In the genomic region with DNA sequence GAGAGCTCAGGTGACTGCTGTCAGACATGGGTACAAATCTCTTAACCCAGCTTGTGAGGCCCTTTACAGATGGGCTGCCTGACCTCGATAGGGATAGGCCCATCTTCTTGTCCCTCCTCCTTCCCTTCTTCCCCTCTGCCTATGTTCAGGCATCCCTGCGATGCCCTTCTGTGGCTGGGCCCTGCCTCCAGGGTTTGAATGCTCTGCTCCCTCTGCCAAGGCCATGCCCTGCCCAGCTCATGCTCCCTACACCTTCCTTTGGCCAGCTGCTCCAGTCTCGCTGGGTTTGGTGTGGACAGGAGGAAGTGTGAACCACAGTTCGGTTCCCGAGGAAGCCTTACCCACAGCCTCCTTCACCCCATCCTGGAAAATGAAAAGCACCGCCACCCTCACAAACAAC, we compare ENCODE assay signal across 18 cellular contexts. TPM values are rescaled to one million over a fixed set of nuclear protein-coding genes. Genes with fewer than 3 reads are reported as not detected.
A peak's percentile ranks its signal among the peaks of the same experiment; 100 is the strongest.
DNase-seq lines count a peak whose midpoint lies in the region; ATAC-seq and TF ChIP-seq lines count a peak whose summit lies in the region.
"Had no signal": no experiment of that assay in that cellular context is flagged by ENCODE, and none has a peak within 500 bp of the region (broad histone marks: within the 10 kb centered on the region; RNA-seq: fewer than 3 reads in every experiment).

No MANE protein-coding gene starts in this region.

- no peak overlapping the region for H3K27ac ChIP-seq in H9 (ENCODE audit: insufficient read length, low read depth, low read length)
- peak overlapping the region; percentile 17 to 99 (median 96) for H3K27ac ChIP-seq in stomach
- H3K27ac ChIP-seq: dorsolateral prefrontal cortex, neutrophil had no signal

- peaks cover 0 to 3% (median 2%) of the 10 kb centered on the region in 3 experiments; a peak in 2 of 7 replicates for H3K36me3 Mint-ChIP-seq in H9 (ENCODE audit: insufficient read depth in 1 of 3, low read depth in 3 of 3)
- peaks cover 13% of the 10 kb centered on the region for H3K36me3 Mint-ChIP-seq in activated CD4-positive, alpha-beta memory T cell treated with anti-CD3 and anti-CD28 coated beads for 36 hours

- H3T11ph ChIP-seq in H9 (ENCODE audit: low read length), result no peak overlapping the region

- no peak overlapping the region for H3K18ac ChIP-seq in H9 (ENCODE audit: insufficient read length, low read depth, low read length)

- no peaks in the 10 kb centered on the region for H3K9me3 Mint-ChIP-seq in H9
- H3K9me3 Mint-ChIP-seq in activated CD4-positive, alpha-beta memory T cell treated with anti-CD3 and anti-CD28 coated beads for 36 hours, result no peaks in the 10 kb centered on the region

- H3K27me3 ChIP-seq in H9 (ENCODE audit: insufficient read depth, low read length) (no peaks in the 10 kb centered on the region), stomach (no peaks in the 10 kb centered on the region)
- H3K27me3 ChIP-seq: dorsolateral prefrontal cortex had no signal

- no peak overlapping the region for H2BK15ac ChIP-seq in H9 (ENCODE audit: low read depth, low read length)

- TF ChIP-seq POLR2A in stomach (IDR thresholded peaks at IDR 0.05), result no peak

- H2AFZ ChIP-seq in H9 (ENCODE audit: low read length), result no peak overlapping the region

- intact Hi-C loops in activated CD4-positive, alpha-beta memory T cell treated with anti-CD3 and anti-CD28 coated beads for 36 hours (cut with micrococcal nuclease), result no loop called here
- intact Hi-C loops in left ventricle myocardium superior (cut with micrococcal nuclease), result no loop called here
- intact Hi-C loops in stomach (cut with DNase I; ENCODE audit: low total_unique reads), result no loop called here

- TF ChIP-seq EP300 in stomach (IDR thresholded peaks at IDR 0.05), result no peak

- peaks cover 3% of the 10 kb centered on the region for H3K23me2 ChIP-seq in H9 (ENCODE audit: insufficient read length, low read depth, low read length, poor library complexity, severe bottlenecking)

- H3K36me3 ChIP-seq in stomach, result no peaks in the 10 kb centered on the region
- H3K36me3 ChIP-seq: neutrophil had no signal

- CTCF ChIA-PET in activated CD4-positive, alpha-beta memory T cell treated with anti-CD3 and anti-CD28 coated beads for 36 hours (lab: Charles Lee), result interaction anchor here (4.5 kb wide), 1 partner anchor 87 kb away, joined by 19 read pairs; no protein-coding TSS in a partner anchor

- no peak overlapping the region for H3K4ac ChIP-seq in H9 (ENCODE audit: low read depth, low read length)

- WGBS in H9 (ENCODE audit: extremely low coverage, insufficient read length, low lambda C conversion rate), result no CpG with 5 or more reads among the region's 6 CpGs
- 58 to 83% (median 76%) methylated on average over 6 of the region's 6 CpGs for WGBS in stomach, 5 donors

- POLR2A ChIA-PET in activated CD4-positive, alpha-beta memory T cell treated with anti-CD3 and anti-CD28 coated beads for 36 hours (lab: Charles Lee), result no interaction called here

- no peak overlapping the region for H4K5ac ChIP-seq in H9 (ENCODE audit: insufficient read length, low read depth, low read length)

- H3K9me3 ChIP-seq in H9 (ENCODE audit: control insufficient read depth, low read depth, low read length), result no peaks in the 10 kb centered on the region
- no peaks in the 10 kb centered on the region for H3K9me3 ChIP-seq in stomach
- H3K9me3 ChIP-seq: neutrophil had no signal

- H3K4me1 Mint-ChIP-seq in H9, result peaks cover 31 to 37% of the 10 kb centered on the region in 2 experiments
- peaks cover 76% of the 10 kb centered on the region for H3K4me1 Mint-ChIP-seq in activated CD4-positive, alpha-beta memory T cell treated with anti-CD3 and anti-CD28 coated beads for 36 hours (ENCODE audit: low read depth)

- H3K4me2 ChIP-seq in H9 (ENCODE audit: insufficient read depth, insufficient read length, low read length), result no peak overlapping the region

- no peak overlapping the region for H3K4me3 ChIP-seq in stomach
- H3K4me3 ChIP-seq: dorsolateral prefrontal cortex had no signal

- H2BK120ac ChIP-seq in H9 (ENCODE audit: low read depth, low read length, poor library complexity, severe bottlenecking), result no peak overlapping the region

- H3K27me3 Mint-ChIP-seq in H9 (ENCODE audit: low read depth), result peaks cover 5% of the 10 kb centered on the region
- no peaks in the 10 kb centered on the region for H3K27me3 Mint-ChIP-seq in activated CD4-positive, alpha-beta memory T cell treated with anti-CD3 and anti-CD28 coated beads for 36 hours

- H3K4me3 Mint-ChIP-seq in H9, result no peak overlapping the region; a peak in 1 of 5 replicates
- H3K4me3 Mint-ChIP-seq in activated CD4-positive, alpha-beta memory T cell treated with anti-CD3 and anti-CD28 coated beads for 36 hours, result no peak overlapping the region

- H3K4me1 ChIP-seq in H9 (ENCODE audit: insufficient read depth, low read length), result peaks cover 15% of the 10 kb centered on the region; the same call in 1 of the 2 replicates
- peaks cover 84 to 92% (median 89%) of the 10 kb centered on the region in 4 donors for H3K4me1 ChIP-seq in stomach

- no peak overlapping the region for H2BK5ac ChIP-seq in H9 (ENCODE audit: insufficient read length, low read length)

- no peak overlapping the region for H2AK5ac ChIP-seq in H9 (ENCODE audit: insufficient read length, low read length)

- H3K56ac ChIP-seq in H9 (ENCODE audit: insufficient read length, low read depth, low read length), result no peak overlapping the region

- H3K14ac ChIP-seq in H9 (ENCODE audit: insufficient read depth, low read length), result no peak overlapping the region

- TF ChIP-seq CTCF in H9 (conservative IDR thresholded peaks at IDR 0.05), result no peak
- no peak for TF ChIP-seq CTCF in stomach (IDR thresholded peaks at IDR 0.05)

- H4K91ac ChIP-seq in H9 (ENCODE audit: insufficient read length, low read depth, low read length), result no peak overlapping the region

- no peak overlapping the region for H3K23ac ChIP-seq in H9 (ENCODE audit: insufficient read length, low read depth, low read length)

- no peak overlapping the region for H2BK20ac ChIP-seq in H9 (ENCODE audit: low read depth, low read length, poor library complexity, severe bottlenecking)

- peaks cover 2% of the 10 kb centered on the region; the same call in 1 of the 2 replicates for H3K79me2 ChIP-seq in H9 (ENCODE audit: insufficient read depth, low read length)

- no peaks in the 10 kb centered on the region for H4K20me1 ChIP-seq in H9 (ENCODE audit: control insufficient read depth, insufficient read depth, insufficient read length)

- no peak for DNase-seq in H9
- no peak for DNase-seq in activated CD4-positive, alpha-beta memory T cell treated with anti-CD3 and anti-CD28 coated beads for 36 hours
- peak; percentile 57 for DNase-seq in left ventricle myocardium superior
- DNase-seq in stomach, result no peak
- DNase-seq in AG20443 (ENCODE audit: low spot score), result no peak
- DNase-seq in globus pallidus (ENCODE audit: low spot score), result no peak
- DNase-seq: activated CD4-positive, CD25-positive, alpha-beta regulatory T cell treated with anti-CD3 and anti-CD28 coated beads, Interleukin-2, amount 50 U/mL, for 72 hours; C1 segment of cervical spinal cord; dorsolateral prefrontal cortex; NCI-H2029 treated with DMSO at 0.1 percent for 48 hours; NCI-H526; SW 1271 had no signal

- peak overlapping the region; percentile 79 for H2BK12ac ChIP-seq in H9 (ENCODE audit: insufficient read length, low read depth, low read length)

- H3K9ac ChIP-seq in H9 (ENCODE audit: extremely low read depth, insufficient read length, low read length), result no peak overlapping the region

- peak overlapping the region in 2 of 3 experiments; percentile 61 to 77; a peak in 5 of 7 replicates for H3K27ac Mint-ChIP-seq in H9
- H3K27ac Mint-ChIP-seq in activated CD4-positive, alpha-beta memory T cell treated with anti-CD3 and anti-CD28 coated beads for 36 hours, result peak overlapping the region; percentile 43

- peaks cover 6% of the 10 kb centered on the region for H3K79me1 ChIP-seq in H9 (ENCODE audit: insufficient read depth, low read depth, low read length, poor library complexity, severe bottlenecking)

- H4K8ac ChIP-seq in H9 (replicated peaks; ENCODE audit: insufficient read length, low read depth, low read length), result no peak overlapping the region

- peak; percentile 13 for ATAC-seq in left ventricle myocardium superior
- no peak for ATAC-seq in GM21717 (IDR thresholded peaks at IDR 0.05; ENCODE audit: unreplicated experiment)
- no peak for ATAC-seq in HG02970 (IDR thresholded peaks at IDR 0.05; ENCODE audit: low FRiP score, unreplicated experiment)
- ATAC-seq: Panc1 had no signal

RNA-seq across cellular contexts. Expression of gene FYCO1, which starts 4.3 kb away (rescaled TPM):
- total RNA-seq in H9 (2021), result 10.4 and 10.6 TPM in 2 replicates
- 10 to 100 TPM; 13.7 to 14.0 TPM for total RNA-seq in activated CD4-positive, alpha-beta memory T cell treated with anti-CD3 and anti-CD28 coated beads for 36 hours
- total RNA-seq in left ventricle myocardium superior, result 146 TPM
- 10 to 100 TPM; 18.0 to 97.4 (median 39.3) TPM for total RNA-seq in stomach
- 10 to 100 TPM; 10.7 to 11.8 (median 11.3) TPM for polyA plus RNA-seq in stomach

RNA-seq across cellular contexts. Expression of gene XCR1, which starts 35.9 kb away (rescaled TPM):
- total RNA-seq in H9 (2021) (not detected in 2 replicates), left ventricle myocardium superior (not detected), stomach (under 1 TPM in 3 of 5 donors, not detected in 2; under 0.01 to 0.37 (median 0.14) TPM)
- total RNA-seq in activated CD4-positive, alpha-beta memory T cell treated with anti-CD3 and anti-CD28 coated beads for 36 hours, result under 1 TPM in 1 of 2 experiments, not detected in 1; 0.05 TPM
- polyA plus RNA-seq in stomach, result under 1 TPM in 1 of 3 donors, not detected in 2; 0.03 TPM
- total RNA-seq: lung microvascular endothelial cell, temporal lobe had no signal

RNA-seq across cellular contexts. Expression of gene CXCR6, which starts 48.1 kb away (rescaled TPM):
- total RNA-seq in H9 (2021) (not detected in 2 replicates), left ventricle myocardium superior (0.59 TPM), stomach (10 to 100 TPM in 1 of 5 donors, 1 to 10 TPM in 1, not detected in 3; 1.1 to 14.8 TPM)
- 1 to 10 TPM; 4.0 TPM for total RNA-seq in activated CD4-positive, alpha-beta memory T cell treated with anti-CD3 and anti-CD28 coated beads for 36 hours
- polyA plus RNA-seq in stomach, result 1 to 10 TPM in 1 of 3 donors, under 1 TPM in 2; 0.31 to 3.2 (median 0.70) TPM
- total RNA-seq: lung microvascular endothelial cell, temporal lobe had no signal
